In the genomic region with DNA sequence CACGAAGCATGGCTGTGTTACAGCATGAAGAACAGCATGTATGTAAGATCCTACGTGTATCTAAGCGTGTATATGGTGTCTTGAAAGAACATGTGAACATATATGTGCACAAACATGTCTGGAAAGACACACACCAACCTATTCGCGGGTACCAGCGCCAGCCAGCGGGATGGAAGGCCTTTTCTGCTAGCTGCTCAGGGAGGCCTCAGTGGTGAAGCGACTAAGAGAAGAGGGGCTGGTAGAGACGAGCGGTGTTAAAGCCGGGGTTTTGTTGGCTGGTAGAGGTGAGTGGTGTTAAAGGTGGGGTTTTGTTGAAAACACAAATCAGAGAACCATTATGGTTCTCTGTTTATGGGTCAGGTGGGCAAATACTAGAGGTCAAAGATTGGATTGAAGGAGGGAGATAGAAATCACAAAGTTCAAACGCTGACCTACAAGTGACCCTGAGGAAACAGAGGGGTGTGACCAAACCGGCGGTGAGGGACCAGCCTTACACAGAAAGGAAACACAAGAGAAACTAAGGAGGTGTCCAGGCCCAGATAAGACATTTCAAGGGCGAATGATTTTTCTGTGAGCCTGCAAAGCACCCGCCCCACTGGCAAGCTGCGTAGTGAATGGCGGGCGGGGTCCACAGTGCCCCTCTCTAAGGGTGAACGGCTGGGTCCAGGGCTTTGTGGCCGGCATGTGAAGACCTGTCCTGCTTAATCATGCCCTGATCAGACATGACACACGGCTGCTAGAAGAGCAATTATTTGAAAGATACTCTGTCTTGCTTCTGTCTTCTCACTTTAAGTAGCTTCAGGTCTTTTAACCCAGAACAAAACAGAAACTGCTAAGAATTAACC, we compare ENCODE assay signal across 1 cellular context.
A peak's percentile ranks its signal among the peaks of the same experiment; 100 is the strongest.
TF ChIP-seq lines count a peak whose summit lies in the region.

No MANE protein-coding gene starts in this region.

TF ChIP-seq in liver, 16 proteins besides CTCF, POLR2A, EP300 and RAD21 (continued from another document):
- TF ChIP-seq, protein P1, sequence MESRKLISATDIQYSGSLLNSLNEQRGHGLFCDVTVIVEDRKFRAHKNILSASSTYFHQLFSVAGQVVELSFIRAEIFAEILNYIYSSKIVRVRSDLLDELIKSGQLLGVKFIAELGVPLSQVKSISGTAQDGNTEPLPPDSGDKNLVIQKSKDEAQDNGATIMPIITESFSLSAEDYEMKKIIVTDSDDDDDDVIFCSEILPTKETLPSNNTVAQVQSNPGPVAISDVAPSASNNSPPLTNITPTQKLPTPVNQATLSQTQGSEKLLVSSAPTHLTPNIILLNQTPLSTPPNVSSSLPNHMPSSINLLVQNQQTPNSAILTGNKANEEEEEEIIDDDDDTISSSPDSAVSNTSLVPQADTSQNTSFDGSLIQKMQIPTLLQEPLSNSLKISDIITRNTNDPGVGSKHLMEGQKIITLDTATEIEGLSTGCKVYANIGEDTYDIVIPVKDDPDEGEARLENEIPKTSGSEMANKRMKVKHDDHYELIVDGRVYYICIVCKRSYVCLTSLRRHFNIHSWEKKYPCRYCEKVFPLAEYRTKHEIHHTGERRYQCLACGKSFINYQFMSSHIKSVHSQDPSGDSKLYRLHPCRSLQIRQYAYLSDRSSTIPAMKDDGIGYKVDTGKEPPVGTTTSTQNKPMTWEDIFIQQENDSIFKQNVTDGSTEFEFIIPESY (IDR thresholded peaks at IDR 0.05) = no peak
- no peak for TF ChIP-seq GABPA (IDR thresholded peaks at IDR 0.05 in 1 of 2, conservative IDR thresholded peaks at IDR 0.05 in 1 of 2)
- TF ChIP-seq JUND (IDR thresholded peaks at IDR 0.05) = no peak
- TF ChIP-seq FOXA1 (IDR thresholded peaks at IDR 0.05) = no peak
- no peak for TF ChIP-seq TAF1 (conservative IDR thresholded peaks at IDR 0.05)
- peak; percentile 20 for TF ChIP-seq HNF4G (IDR thresholded peaks at IDR 0.05)
- TF ChIP-seq, protein P2, sequence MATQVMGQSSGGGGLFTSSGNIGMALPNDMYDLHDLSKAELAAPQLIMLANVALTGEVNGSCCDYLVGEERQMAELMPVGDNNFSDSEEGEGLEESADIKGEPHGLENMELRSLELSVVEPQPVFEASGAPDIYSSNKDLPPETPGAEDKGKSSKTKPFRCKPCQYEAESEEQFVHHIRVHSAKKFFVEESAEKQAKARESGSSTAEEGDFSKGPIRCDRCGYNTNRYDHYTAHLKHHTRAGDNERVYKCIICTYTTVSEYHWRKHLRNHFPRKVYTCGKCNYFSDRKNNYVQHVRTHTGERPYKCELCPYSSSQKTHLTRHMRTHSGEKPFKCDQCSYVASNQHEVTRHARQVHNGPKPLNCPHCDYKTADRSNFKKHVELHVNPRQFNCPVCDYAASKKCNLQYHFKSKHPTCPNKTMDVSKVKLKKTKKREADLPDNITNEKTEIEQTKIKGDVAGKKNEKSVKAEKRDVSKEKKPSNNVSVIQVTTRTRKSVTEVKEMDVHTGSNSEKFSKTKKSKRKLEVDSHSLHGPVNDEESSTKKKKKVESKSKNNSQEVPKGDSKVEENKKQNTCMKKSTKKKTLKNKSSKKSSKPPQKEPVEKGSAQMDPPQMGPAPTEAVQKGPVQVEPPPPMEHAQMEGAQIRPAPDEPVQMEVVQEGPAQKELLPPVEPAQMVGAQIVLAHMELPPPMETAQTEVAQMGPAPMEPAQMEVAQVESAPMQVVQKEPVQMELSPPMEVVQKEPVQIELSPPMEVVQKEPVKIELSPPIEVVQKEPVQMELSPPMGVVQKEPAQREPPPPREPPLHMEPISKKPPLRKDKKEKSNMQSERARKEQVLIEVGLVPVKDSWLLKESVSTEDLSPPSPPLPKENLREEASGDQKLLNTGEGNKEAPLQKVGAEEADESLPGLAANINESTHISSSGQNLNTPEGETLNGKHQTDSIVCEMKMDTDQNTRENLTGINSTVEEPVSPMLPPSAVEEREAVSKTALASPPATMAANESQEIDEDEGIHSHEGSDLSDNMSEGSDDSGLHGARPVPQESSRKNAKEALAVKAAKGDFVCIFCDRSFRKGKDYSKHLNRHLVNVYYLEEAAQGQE (IDR thresholded peaks at IDR 0.05) = no peak
- TF ChIP-seq, protein P3, sequence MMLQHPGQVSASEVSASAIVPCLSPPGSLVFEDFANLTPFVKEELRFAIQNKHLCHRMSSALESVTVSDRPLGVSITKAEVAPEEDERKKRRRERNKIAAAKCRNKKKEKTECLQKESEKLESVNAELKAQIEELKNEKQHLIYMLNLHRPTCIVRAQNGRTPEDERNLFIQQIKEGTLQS (IDR thresholded peaks at IDR 0.05) = no peak
- TF ChIP-seq HNF4A (conservative IDR thresholded peaks at IDR 0.05) = peak; percentile 72 to 85
- no peak for TF ChIP-seq SP1 (IDR thresholded peaks at IDR 0.05)
- peak; percentile 44 for TF ChIP-seq NR2F2 (IDR thresholded peaks at IDR 0.05)
- TF ChIP-seq FOXA2 (IDR thresholded peaks at IDR 0.05) = no peak
- TF ChIP-seq, protein P4, sequence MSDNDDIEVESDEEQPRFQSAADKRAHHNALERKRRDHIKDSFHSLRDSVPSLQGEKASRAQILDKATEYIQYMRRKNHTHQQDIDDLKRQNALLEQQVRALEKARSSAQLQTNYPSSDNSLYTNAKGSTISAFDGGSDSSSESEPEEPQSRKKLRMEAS (IDR thresholded peaks at IDR 0.05) = no peak
- TF ChIP-seq RXRA (IDR thresholded peaks at IDR 0.05) = peak; percentile 41 to 67
